Comparison of ENCODE assay signal across 8 cellular contexts in genomic region chr17:75632863-75633483, GRCh38. TPM values are rescaled to one million over a fixed set of nuclear protein-coding genes. Genes with fewer than 3 reads are reported as not detected.
DNase-seq lines count a peak whose midpoint lies in the region; ATAC-seq and TF ChIP-seq lines count a peak whose summit lies in the region.

SMIM5 (plus strand) TSS chr17:75633434; CDS start chr17:75640202, 6,768 bp downstream.

- intact Hi-C loops in Panc1 (cut with micrococcal nuclease; ENCODE audit: unreplicated experiment) = loop anchor here (1.0 kb wide), 1 partner anchor 115 kb away; no protein-coding TSS in a partner anchor

- POLR2A ChIA-PET in Panc1 (lab: Charles Lee) = interaction anchor here (1.2 kb wide), 1 partner anchor 147 kb away, joined by 3 read pairs; no protein-coding TSS in a partner anchor

- CTCF ChIA-PET in Panc1 (lab: Charles Lee) = interaction anchor here (0.6 to 5.5 kb wide), 25 partner anchors 9 to 222 kb away, joined by 3 to 86 read pairs (median 4); partner anchors contain the start of genes GALK1, ITGB4, LLGL2 and TMEM94

- DNase-seq in DMS 273 treated with DMSO at 0.1 percent for 48 hours (lab: John Stamatoyannopoulos, UW) (peak; percentile 32), Panc1 (ENCODE audit: low read depth, low spot score) (peak; percentile 35)
- peak; percentile 88 to 90 for DNase-seq in activated T-cell treated with anti-CD3 and anti-CD28 coated beads, Interleukin-2, amount 50 U/mL, for 48 hours
- peak; percentile 58 to 70 for DNase-seq in stimulated activated CD8-positive, alpha-beta memory T cell treated with anti-CD3 and anti-CD28 coated beads, Interleukin-4, amount 100 ng/mL, for 1 hour (ENCODE audit: low read depth in 2 of 2, low spot score in 1 of 2)

- no peaks in the 10 kb centered on the region for H3K27me3 ChIP-seq in Panc1 (ENCODE audit: control insufficient read depth, insufficient read depth, low read length)
- no peaks in the 10 kb centered on the region for H3K27me3 ChIP-seq in muscle layer of duodenum (ENCODE audit: low read depth, low read length)

- H3K4me3 ChIP-seq in Panc1 (ENCODE audit: low read depth in 2 of 2, low read length in 2 of 2) = no peak within 1 kb of the TSS
- peak within 1 kb of the TSS; percentile 11 to 45 for H3K4me3 ChIP-seq in muscle layer of duodenum (ENCODE audit: low read depth in 1 of 2, low read length in 2 of 2)

- BruUV-seq in Panc1 (replicated peaks; lab: Mats Ljungman, UMichigan) = no TSS peak

- H3K9me3 ChIP-seq in Panc1 (ENCODE audit: control insufficient read depth, insufficient read depth, low read depth, low read length) (no peaks in the 10 kb centered on the region), muscle layer of duodenum (ENCODE audit: control insufficient read depth in 1 of 2, low read length in 2 of 2) (no peaks in the 10 kb centered on the region)

- H3K27ac ChIP-seq in Panc1 (ENCODE audit: low read length) (peak within 1 kb of the TSS; percentile 65), muscle layer of duodenum (ENCODE audit: low read length) (peak within 1 kb of the TSS; percentile 69)

- in situ Hi-C loops in Panc1 (cut with HindIII; ENCODE audit: low pct_unique_long_range_greater_than_20kb, low sequenced_read_pairs) = no loop called here

- peak; percentile 99 for TF ChIP-seq CTCF in Panc1 (IDR thresholded peaks at IDR 0.05)

- H3K4me1 ChIP-seq in Panc1 (ENCODE audit: control insufficient read depth, insufficient read depth, low read length) (peaks cover 25% of the 10 kb centered on the region), muscle layer of duodenum (ENCODE audit: control insufficient read depth in 1 of 2, insufficient read depth in 2 of 2, low read length in 2 of 2) (peaks cover 6 to 35% of the 10 kb centered on the region in 2 donors)

- ATAC-seq in HG03280 (IDR thresholded peaks at IDR 0.05; ENCODE audit: unreplicated experiment) (peak; percentile 55), Panc1 (peak; percentile 85), esophagus mucosa (peak; percentile 76), HG03520 (IDR thresholded peaks at IDR 0.05; ENCODE audit: unreplicated experiment) (no peak)

- no peaks in the 10 kb centered on the region for H3K36me3 ChIP-seq in Panc1 (ENCODE audit: control insufficient read depth, insufficient read depth, low read length)
- H3K36me3 ChIP-seq in muscle layer of duodenum (ENCODE audit: control insufficient read depth in 1 of 2, insufficient read depth in 2 of 2, low read length in 2 of 2) = peaks cover 0 to 3% of the 10 kb centered on the region in 2 donors

RNA-seq across cellular contexts. Expression of gene SMIM5, which starts in this region (rescaled TPM):
- total RNA-seq in Panc1 (2021; ENCODE audit: unreplicated experiment) = 0.10 TPM
- 0.24 TPM for polyA plus RNA-seq in Panc1 (2012; ENCODE audit: insufficient read length)
- 10.1 TPM for total RNA-seq in esophagus mucosa

Comparison
In these comparisons a context has a peak if more than half of its experiments do, and no peak if none do; other contexts are left out.
1. RNA of gene SMIM5 (total RNA-seq): 10.1 TPM in esophagus mucosa (single experiment); 0.10 TPM in Panc1 (single experiment); every median in the first group is over 10 times any median in the second.
2. Peak in DNase-seq, ATAC-seq and H3K27ac ChIP-seq in Panc1; RNA of the gene not detected or under 1 TPM.
3. DNase-seq: peak in every context shown above with its lines; median percentile 89 in activated T-cell treated with anti-CD3 and anti-CD28 coated beads, Interleukin-2, amount 50 U/mL, for 48 hours; 64 in stimulated activated CD8-positive, alpha-beta memory T cell treated with anti-CD3 and anti-CD28 coated beads, Interleukin-4, amount 100 ng/mL, for 1 hour; 35 in Panc1; 32 in DMS 273 treated with DMSO at 0.1 percent for 48 hours.
4. H3K4me3 ChIP-seq: peak in muscle layer of duodenum (2 of 2); none in Panc1 (0 of 2).